In the genomic region with DNA sequence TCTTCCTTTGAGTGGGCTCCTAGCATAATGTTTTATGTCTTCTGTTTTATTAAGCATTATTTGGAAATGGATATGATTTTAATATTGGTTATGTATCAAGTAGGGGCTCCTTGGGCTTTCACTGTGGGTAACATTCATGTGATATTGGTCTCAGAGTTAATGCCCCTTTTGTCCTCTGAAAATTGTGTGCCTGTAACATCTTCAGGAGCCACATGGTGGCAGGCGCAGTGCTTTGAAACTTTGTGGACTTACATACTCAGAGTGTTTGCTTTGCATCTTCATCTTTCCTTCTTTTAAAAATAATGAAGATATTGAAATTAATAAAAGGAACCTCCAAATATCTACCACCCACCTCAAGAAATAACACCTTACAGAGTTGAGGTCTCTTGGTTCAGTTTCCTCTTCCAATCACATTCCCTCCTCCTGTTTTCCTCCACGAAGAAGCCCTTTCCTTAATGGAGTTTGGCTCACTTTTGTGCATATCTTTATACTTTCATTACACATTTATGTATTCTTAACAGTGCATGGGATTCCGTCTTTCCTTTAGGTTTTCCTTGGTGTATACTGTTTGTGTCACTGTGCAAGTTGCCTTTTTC, we compare ENCODE assay signal across 9 cellular contexts.
DNase-seq lines count a peak whose midpoint lies in the region; ATAC-seq, FAIRE-seq and TF ChIP-seq lines count a peak whose summit lies in the region.
"Had no signal": no experiment of that assay in that cellular context is flagged by ENCODE, and none has a peak within 500 bp of the region (broad histone marks: within the 10 kb centered on the region; RNA-seq: fewer than 3 reads in every experiment).

No MANE protein-coding gene starts in this region.

- peaks cover 0 to 1% (median 0%) of the 10 kb centered on the region in 7 donors for H3K9me3 Mint-ChIP-seq in CD4-positive, CD25-positive, alpha-beta regulatory T cell

- H3K9ac ChIP-seq in liver (ENCODE audit: low read depth in 1 of 2, low read length in 2 of 2) = no peak overlapping the region

- H3K4me3 ChIP-seq in CD4-positive, CD25-positive, alpha-beta regulatory T cell (ENCODE audit: low read depth, low read length) = no peak overlapping the region
- H3K4me3 ChIP-seq in bronchial epithelial cell (ENCODE audit: low read depth, low read length) = no peak overlapping the region
- H3K4me3 ChIP-seq in liver (ENCODE audit: low read depth in 1 of 3, low read length in 3 of 3) = no peak overlapping the region
- H3K4me3 ChIP-seq: SK-N-MC had no signal

- peak overlapping the region in 1 of 3 donors; percentile 75 for H3K27ac Mint-ChIP-seq in CD4-positive, CD25-positive, alpha-beta regulatory T cell

- peak; percentile 63 for FAIRE-seq in GM19239 (lab: Jason Lieb, UNC)
- FAIRE-seq in bronchial epithelial cell (lab: Jason Lieb, UNC) = no peak

- H3K9me3 ChIP-seq in CD4-positive, CD25-positive, alpha-beta regulatory T cell (ENCODE audit: control insufficient read depth in 2 of 2, low read length in 2 of 2) = no peaks in the 10 kb centered on the region
- H3K9me3 ChIP-seq in liver (ENCODE audit: control insufficient read depth in 4 of 4, low read length in 3 of 4) = no peaks in the 10 kb centered on the region

- peaks cover 24 to 60% (median 37%) of the 10 kb centered on the region in 4 donors for H3K4me1 Mint-ChIP-seq in CD4-positive, CD25-positive, alpha-beta regulatory T cell

- no peaks in the 10 kb centered on the region for H3K27me3 Mint-ChIP-seq in CD4-positive, CD25-positive, alpha-beta regulatory T cell

- peak; percentile 7 to 66 (median 50) for DNase-seq in CD4-positive, CD25-positive, alpha-beta regulatory T cell
- DNase-seq in GM19239 (ENCODE audit: insufficient read length, low spot score) (no peak), RKO (ENCODE audit: low spot score) (peak; percentile 42), bronchial epithelial cell (ENCODE audit: low read depth) (no peak), T1000 (lab: John Stamatoyannopoulos, UW) (no peak), kidney glomerular epithelial cell (lab: John Stamatoyannopoulos, UW) (no peak)

- 90% methylated on average over 3 of the region's 3 CpGs for WGBS in liver

- no peaks in the 10 kb centered on the region for H3K27me3 ChIP-seq in CD4-positive, CD25-positive, alpha-beta regulatory T cell (ENCODE audit: control insufficient read depth, insufficient read depth, low read length)
- H3K27me3 ChIP-seq in bronchial epithelial cell (ENCODE audit: control insufficient read depth, insufficient read depth, low read length) = no peaks in the 10 kb centered on the region
- H3K27me3 ChIP-seq in liver (ENCODE audit: control insufficient read depth in 4 of 4, insufficient read depth in 4 of 4, low read length in 3 of 4) = no peaks in the 10 kb centered on the region

- ATAC-seq in CD4-positive, CD25-positive, alpha-beta regulatory T cell (ENCODE audit: low read depth in 2 of 2) = no peak
- no peak for ATAC-seq in HG03342 (IDR thresholded peaks at IDR 0.05; ENCODE audit: unreplicated experiment)

- peak; percentile 65 to 68 for TF ChIP-seq RAD21 in liver (IDR thresholded peaks at IDR 0.05)

- TF ChIP-seq CTCF in bronchial epithelial cell (IDR thresholded peaks at IDR 0.05; ENCODE audit: insufficient read depth, low read length, severe bottlenecking) (peak; percentile 66), liver (IDR thresholded peaks at IDR 0.05; ENCODE audit: low read depth, low read length, missing input control) (peak; percentile 19)

- no peak overlapping the region for H3K27ac ChIP-seq in CD4-positive, CD25-positive, alpha-beta regulatory T cell (ENCODE audit: insufficient read depth, low read length, poor library complexity, severe bottlenecking)
- H3K27ac ChIP-seq in liver (ENCODE audit: low read depth in 1 of 2, low read length in 2 of 2) = no peak overlapping the region
- H3K27ac ChIP-seq: SK-N-MC had no signal

- H3K36me3 Mint-ChIP-seq in CD4-positive, CD25-positive, alpha-beta regulatory T cell = no peaks in the 10 kb centered on the region

- H3K36me3 ChIP-seq in CD4-positive, CD25-positive, alpha-beta regulatory T cell (ENCODE audit: control insufficient read depth, insufficient read depth, low read length) = no peaks in the 10 kb centered on the region
- H3K36me3 ChIP-seq in bronchial epithelial cell (ENCODE audit: control insufficient read depth, insufficient read depth, low read length) (no peaks in the 10 kb centered on the region), liver (ENCODE audit: control insufficient read depth in 4 of 4, insufficient read depth in 3 of 4, low read depth in 1 of 4, low read length in 3 of 4) (peaks cover 0 to 1% (median 0%) of the 10 kb centered on the region in 4 donors)

- peaks cover 55% of the 10 kb centered on the region for H3K4me1 ChIP-seq in CD4-positive, CD25-positive, alpha-beta regulatory T cell (ENCODE audit: control insufficient read depth, insufficient read depth, low read length, poor library complexity, severe bottlenecking)
- H3K4me1 ChIP-seq in liver (ENCODE audit: control insufficient read depth in 4 of 4, insufficient read depth in 4 of 4, low read length in 3 of 4) = peaks cover 0 to 2% (median 0%) of the 10 kb centered on the region in 4 donors

- H3K4me3 Mint-ChIP-seq in CD4-positive, CD25-positive, alpha-beta regulatory T cell = peak overlapping the region in 1 of 4 donors; percentile 53

TF ChIP-seq in liver, 16 proteins besides CTCF, POLR2A, EP300 and RAD21:
- TF ChIP-seq TAF1 (conservative IDR thresholded peaks at IDR 0.05) = no peak
- no peak for TF ChIP-seq RXRA (IDR thresholded peaks at IDR 0.05)
- TF ChIP-seq SP1 (IDR thresholded peaks at IDR 0.05) = no peak
- TF ChIP-seq REST (IDR thresholded peaks at IDR 0.05) = no peak
- no peak for TF ChIP-seq FOXA2 (IDR thresholded peaks at IDR 0.05)
- TF ChIP-seq HNF4G (IDR thresholded peaks at IDR 0.05) = no peak
- TF ChIP-seq GABPA (IDR thresholded peaks at IDR 0.05 in 1 of 2, conservative IDR thresholded peaks at IDR 0.05 in 1 of 2) = no peak
- TF ChIP-seq JUND (IDR thresholded peaks at IDR 0.05) = no peak
- TF ChIP-seq, protein P1, sequence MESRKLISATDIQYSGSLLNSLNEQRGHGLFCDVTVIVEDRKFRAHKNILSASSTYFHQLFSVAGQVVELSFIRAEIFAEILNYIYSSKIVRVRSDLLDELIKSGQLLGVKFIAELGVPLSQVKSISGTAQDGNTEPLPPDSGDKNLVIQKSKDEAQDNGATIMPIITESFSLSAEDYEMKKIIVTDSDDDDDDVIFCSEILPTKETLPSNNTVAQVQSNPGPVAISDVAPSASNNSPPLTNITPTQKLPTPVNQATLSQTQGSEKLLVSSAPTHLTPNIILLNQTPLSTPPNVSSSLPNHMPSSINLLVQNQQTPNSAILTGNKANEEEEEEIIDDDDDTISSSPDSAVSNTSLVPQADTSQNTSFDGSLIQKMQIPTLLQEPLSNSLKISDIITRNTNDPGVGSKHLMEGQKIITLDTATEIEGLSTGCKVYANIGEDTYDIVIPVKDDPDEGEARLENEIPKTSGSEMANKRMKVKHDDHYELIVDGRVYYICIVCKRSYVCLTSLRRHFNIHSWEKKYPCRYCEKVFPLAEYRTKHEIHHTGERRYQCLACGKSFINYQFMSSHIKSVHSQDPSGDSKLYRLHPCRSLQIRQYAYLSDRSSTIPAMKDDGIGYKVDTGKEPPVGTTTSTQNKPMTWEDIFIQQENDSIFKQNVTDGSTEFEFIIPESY (IDR thresholded peaks at IDR 0.05) = no peak
- TF ChIP-seq, protein P2, sequence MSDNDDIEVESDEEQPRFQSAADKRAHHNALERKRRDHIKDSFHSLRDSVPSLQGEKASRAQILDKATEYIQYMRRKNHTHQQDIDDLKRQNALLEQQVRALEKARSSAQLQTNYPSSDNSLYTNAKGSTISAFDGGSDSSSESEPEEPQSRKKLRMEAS (IDR thresholded peaks at IDR 0.05) = no peak
- no peak for TF ChIP-seq NR2F2 (IDR thresholded peaks at IDR 0.05)
- no peak for TF ChIP-seq YY1 (IDR thresholded peaks at IDR 0.05)
- no peak for TF ChIP-seq ATF3 (IDR thresholded peaks at IDR 0.05)
- no peak for TF ChIP-seq FOXA1 (IDR thresholded peaks at IDR 0.05)
- TF ChIP-seq HNF4A (conservative IDR thresholded peaks at IDR 0.05) = no peak
- TF ChIP-seq EGR1 (IDR thresholded peaks at IDR 0.05; ENCODE audit: low read depth in 2 of 2) = no peak

Comparison
In these comparisons a context has a peak if more than half of its experiments do, and no peak if none do; other contexts are left out.
1. DNase-seq: peak in CD4-positive, CD25-positive, alpha-beta regulatory T cell (3 of 3) and RKO (single experiment); none in GM19239 (single experiment), bronchial epithelial cell (single experiment), T1000 (single experiment) and kidney glomerular epithelial cell (single experiment).